Comparison of ENCODE assay signal across 17 cellular contexts in genomic region chr14:90611501-90611900, GRCh38.
DNase-seq lines count a peak whose midpoint lies in the region; ATAC-seq and TF ChIP-seq lines count a peak whose summit lies in the region.
"Had no signal": no experiment of that assay in that cellular context is flagged by ENCODE, and none has a peak within 500 bp of the region (broad histone marks: within the 10 kb centered on the region; RNA-seq: fewer than 3 reads in every experiment).

No MANE protein-coding gene starts in this region.

- WGBS in ovary, 3 donors = 80 to 84% (median 84%) methylated on average over 7 of the region's 7 CpGs

- peak overlapping the region in 57 of 59 donors; percentile 9 to 92 (median 76) for H3K27ac ChIP-seq in dorsolateral prefrontal cortex
- peak overlapping the region; percentile 76 for H3K27ac ChIP-seq in neutrophil
- peak overlapping the region; percentile 71 for H3K27ac ChIP-seq in subcutaneous abdominal adipose tissue (ENCODE audit: low read depth, low read length)
- H3K27ac ChIP-seq in ovary = no peak overlapping the region
- H3K27ac ChIP-seq: 22Rv1 had no signal

- H3K9me3 ChIP-seq in neutrophil (no peaks in the 10 kb centered on the region), subcutaneous abdominal adipose tissue (ENCODE audit: control insufficient read depth in 5 of 5, low read length in 5 of 5) (no peaks in the 10 kb centered on the region), ovary (no peaks in the 10 kb centered on the region)

- DNase-seq in cardiac septum (ENCODE audit: low spot score) = peak; percentile 4
- DNase-seq in Right ventricle myocardium superior = no peak
- DNase-seq in dorsolateral prefrontal cortex = no peak
- DNase-seq in COLO829 (ENCODE audit: low spot score) = no peak
- no peak for DNase-seq in omental fat pad (ENCODE audit: low spot score)
- no peak for DNase-seq in ovary
- DNase-seq: CD8-positive, alpha-beta memory T cell; H7; KBM-7; NCI-H2107; NCI-H345; NCI-H69; NK-92 treated with Interleukin-12 subunit alpha and Interleukin-12 subunit beta, amount 100 ng/mL, for 24 hours; OCI-M1 had no signal

- H3K4me1 ChIP-seq in neutrophil (ENCODE audit: control insufficient read depth in 1 of 2, insufficient read depth in 1 of 2, low read depth in 1 of 2, low read length in 1 of 2) (peaks cover 37 to 52% of the 10 kb centered on the region in 2 experiments), subcutaneous abdominal adipose tissue (ENCODE audit: control insufficient read depth in 5 of 5, insufficient read depth in 5 of 5, low read length in 5 of 5) (peaks cover 0 to 71% (median 30%) of the 10 kb centered on the region in 5 donors), ovary (ENCODE audit: insufficient read depth) (no peaks in the 10 kb centered on the region)

- no peak for TF ChIP-seq CTCF in dorsolateral prefrontal cortex (IDR thresholded peaks at IDR 0.05 in 54 of 56, conservative IDR thresholded peaks at IDR 0.05 in 2 of 56; ENCODE audit: low read depth in 1 of 56, partially characterized antibody in 56 of 56)
- no peak for TF ChIP-seq CTCF in neutrophil (IDR thresholded peaks at IDR 0.05)
- no peak for TF ChIP-seq CTCF in omental fat pad (IDR thresholded peaks at IDR 0.05)
- TF ChIP-seq CTCF in ovary (IDR thresholded peaks at IDR 0.05) = no peak

- no peak for TF ChIP-seq POLR2A in ovary (IDR thresholded peaks at IDR 0.05)

- H3K9ac ChIP-seq in subcutaneous abdominal adipose tissue (ENCODE audit: low read length in 5 of 5) = peak overlapping the region in 1 of 5 donors; percentile 26

- intact Hi-C loops in cardiac septum (cut with DNase I) = no loop called here
- intact Hi-C loops in Right ventricle myocardium superior (cut with DNase I) = no loop called here
- intact Hi-C loops in dorsolateral prefrontal cortex (cut with DNase I) = no loop called here
- intact Hi-C loops in ovary (cut with DNase I) = no loop called here

- no peak for TF ChIP-seq EP300 in ovary (IDR thresholded peaks at IDR 0.05)

- H3K36me3 ChIP-seq in neutrophil = peaks cover 17% of the 10 kb centered on the region
- peaks cover 6 to 54% (median 15%) of the 10 kb centered on the region in 5 donors for H3K36me3 ChIP-seq in subcutaneous abdominal adipose tissue (ENCODE audit: control insufficient read depth in 5 of 5, insufficient read depth in 5 of 5, low read length in 5 of 5)
- H3K36me3 ChIP-seq in ovary = no peaks in the 10 kb centered on the region

- no peak for ATAC-seq in Right ventricle myocardium superior (ENCODE audit: poor library complexity)
- ATAC-seq in omental fat pad (ENCODE audit: low FRiP score) = no peak

- H3K27me3 ChIP-seq in dorsolateral prefrontal cortex (no peaks in the 10 kb centered on the region), neutrophil (no peaks in the 10 kb centered on the region), subcutaneous abdominal adipose tissue (ENCODE audit: control insufficient read depth in 5 of 5, insufficient read depth in 4 of 5, low read length in 5 of 5) (no peaks in the 10 kb centered on the region), ovary (no peaks in the 10 kb centered on the region)

- no peak overlapping the region for H3K4me3 ChIP-seq in dorsolateral prefrontal cortex
- no peak overlapping the region for H3K4me3 ChIP-seq in neutrophil (ENCODE audit: low read depth in 1 of 2, low read length in 1 of 2)
- no peak overlapping the region for H3K4me3 ChIP-seq in subcutaneous abdominal adipose tissue (ENCODE audit: low read depth in 1 of 5, low read length in 5 of 5)
- H3K4me3 ChIP-seq in ovary = no peak overlapping the region

Comparison
In these comparisons a context has a peak if more than half of its experiments do, and no peak if none do; other contexts are left out.
1. H3K27ac ChIP-seq: peak in dorsolateral prefrontal cortex (57 of 59), neutrophil (single experiment) and subcutaneous abdominal adipose tissue (single experiment); none in ovary (0 of 2).